ENCODE assay signal across 8 cellular contexts in genomic region chr2:55168221-55169154, GRCh38.
DNase-seq lines count a peak whose midpoint lies in the region; ATAC-seq lines count a peak whose summit lies in the region.

No MANE protein-coding gene starts in this region.

- DNase-seq in SKM-1 treated with dmso at 0.1 percent for 144 hours (lab: John Stamatoyannopoulos, UW; ENCODE audit: unreplicated experiment), result peak; percentile 55
- DNase-seq in SKM-1 (lab: John Stamatoyannopoulos, UW; ENCODE audit: unreplicated experiment), result no peak
- DNase-seq in NCI-H748 (lab: John Stamatoyannopoulos, UW; ENCODE audit: unreplicated experiment), result peak; percentile 61
- peak; percentile 24 for DNase-seq in activated naive CD4-positive, alpha-beta T cell treated with anti-CD3 and anti-CD28 coated beads, Interleukin-2, amount 50 U/mL, for 16 hours
- DNase-seq in Right ventricle myocardium superior, result peak; percentile 59
- DNase-seq in posterior cingulate gyrus, result peak; percentile 46 to 95 (median 66)

- ATAC-seq in HG03354 (IDR thresholded peaks at IDR 0.05; ENCODE audit: poor library complexity, severe bottlenecking, unreplicated experiment) (peak; percentile 66), Right ventricle myocardium superior (ENCODE audit: poor library complexity) (peak; percentile 82), HG02973 (IDR thresholded peaks at IDR 0.05; ENCODE audit: unreplicated experiment) (no peak)

- intact Hi-C loops in Right ventricle myocardium superior (cut with DNase I) (loop anchor here (5.0 kb wide), 1 partner anchor 266 kb away; no protein-coding TSS in a partner anchor), posterior cingulate gyrus (cut with DNase I) (loop anchor here (2.0 to 5.0 kb wide), 2 partner anchors 46 to 120 kb away; no protein-coding TSS in a partner anchor)
